23 cellular contexts compared by ENCODE assay signal in the genomic region with DNA sequence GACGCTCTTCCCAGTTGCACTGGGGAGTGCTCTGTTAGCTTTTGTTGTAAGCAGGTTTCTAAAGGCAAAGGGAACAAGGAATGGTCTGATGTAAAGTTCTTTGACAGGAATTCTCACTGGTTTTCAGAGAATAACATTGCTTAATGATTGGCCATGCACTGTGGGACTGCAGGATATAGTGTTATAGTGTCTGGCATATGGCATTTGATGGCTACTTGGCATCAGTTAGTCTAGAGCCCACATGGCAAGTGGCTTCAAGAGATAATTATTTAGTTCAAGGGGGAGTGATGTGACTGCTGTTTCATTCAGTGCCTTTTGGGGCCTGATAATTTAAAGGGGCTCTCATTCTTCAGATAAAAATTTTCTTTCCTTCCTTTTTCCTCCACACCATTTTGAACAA.
"Had no signal": no experiment of that assay in that cellular context is flagged by ENCODE, and none has a peak within 500 bp of the region (broad histone marks: within the 10 kb centered on the region; RNA-seq: fewer than 3 reads in every experiment).

No MANE protein-coding gene starts in this region.

- DNase-seq: activated CD4-positive, alpha-beta T cell treated with anti-CD3 and anti-CD28 coated beads, Interleukin-2, amount 10 ng/mL, durations not matched to agents 7 days and 5 days; activated CD4-positive, CD25-positive, alpha-beta regulatory T cell treated with anti-CD3 and anti-CD28 coated beads, Interleukin-2, amount 50 U/mL, for 72 hours; activated CD8-positive, alpha-beta T cell treated with anti-CD3 and anti-CD28 coated beads, Interleukin-2, amount 10 ng/mL, durations not matched to agents 7 days and 5 days; activated gamma-delta T cell; activated naive CD4-positive, alpha-beta T cell treated with anti-CD3 and anti-CD28 coated beads, Interleukin-2, amount 50 U/mL, for 16 hours; activated naive CD8-positive, alpha-beta T cell treated with anti-CD3 and anti-CD28 coated beads, Interleukin-2, amount 50 U/mL, for 24 hours; kidney; lower lobe of right lung; mesendoderm; mucosa of descending colon; naive thymus-derived CD4-positive, alpha-beta T cell; posterior cingulate gyrus; sigmoid colon; stimulated activated CD4-positive, alpha-beta T cell treated with anti-CD3 and anti-CD28 coated beads, Interleukin-2, amount 100 ng/mL, for 48 hours; stimulated activated CD8-positive, alpha-beta memory T cell treated with anti-CD3 and anti-CD28 coated beads, Interleukin-4, amount 100 ng/mL, for 48 hours; stimulated activated naive B cell treated with anti-CD40 and anti-IgM and Interleukin-4, amounts not matched to agents 10 μg/mL and 1 μg/mL and 100 μg/mL, for 72 hours; T1000; transverse colon; uterus; WERI-Rb-1 had no signal

- H3K36me3 ChIP-seq: lower lobe of right lung, neural progenitor cell, sigmoid colon, transverse colon, uterus, WERI-Rb-1 had no signal

- H3K4me1 Mint-ChIP-seq: activated CD4-positive, alpha-beta T cell treated with anti-CD3 and anti-CD28 coated beads, Interleukin-2, amount 10 ng/mL, durations not matched to agents 7 days and 5 days; activated naive CD8-positive, alpha-beta T cell treated with anti-CD3 and anti-CD28 coated beads, Interleukin-2, amount 50 U/mL, for 24 hours; neural progenitor cell; stimulated activated naive B cell treated with anti-CD40 and anti-IgM and Interleukin-4, amounts not matched to agents 10 μg/mL and 1 μg/mL and 100 μg/mL, for 72 hours had no signal

- H3K4me3 ChIP-seq: lower lobe of right lung, mucosa of descending colon, neural progenitor cell, sigmoid colon, transverse colon, uterus had no signal

- H3K27ac ChIP-seq: epithelial cell of prostate, lower lobe of right lung, neural progenitor cell, sigmoid colon, transverse colon, uterus, WERI-Rb-1 had no signal

- H3K27me3 ChIP-seq: neural progenitor cell, sigmoid colon, transverse colon, uterus had no signal

- H3K4me3 Mint-ChIP-seq: activated CD4-positive, alpha-beta T cell treated with anti-CD3 and anti-CD28 coated beads, Interleukin-2, amount 10 ng/mL, durations not matched to agents 7 days and 5 days; activated CD8-positive, alpha-beta T cell treated with anti-CD3 and anti-CD28 coated beads, Interleukin-2, amount 10 ng/mL, durations not matched to agents 7 days and 5 days; activated naive CD8-positive, alpha-beta T cell treated with anti-CD3 and anti-CD28 coated beads, Interleukin-2, amount 50 U/mL, for 24 hours; activated T-helper 1 cell treated with anti-CD3 and anti-CD28 coated beads, Interleukin-12 subunit alpha, Interleukin-12 subunit beta, Interleukin-2, Interleukin-4 antibody, amounts not matched to agents 30 ng/mL and 10 ng/mL and 1 ng/mL, durations not matched to agents 14 hours and 24 hours and 36 hours; naive thymus-derived CD4-positive, alpha-beta T cell; neural progenitor cell; stimulated activated naive B cell treated with anti-CD40 and anti-IgM and Interleukin-4, amounts not matched to agents 10 μg/mL and 1 μg/mL and 100 μg/mL, for 72 hours had no signal

- H3K27ac Mint-ChIP-seq: activated CD4-positive, alpha-beta T cell treated with anti-CD3 and anti-CD28 coated beads, Interleukin-2, amount 10 ng/mL, durations not matched to agents 7 days and 5 days; activated CD8-positive, alpha-beta T cell treated with anti-CD3 and anti-CD28 coated beads, Interleukin-2, amount 10 ng/mL, durations not matched to agents 7 days and 5 days; activated naive CD8-positive, alpha-beta T cell treated with anti-CD3 and anti-CD28 coated beads, Interleukin-2, amount 50 U/mL, for 24 hours; activated T-helper 1 cell treated with anti-CD3 and anti-CD28 coated beads, Interleukin-12 subunit alpha, Interleukin-12 subunit beta, Interleukin-2, Interleukin-4 antibody, amounts not matched to agents 30 ng/mL and 10 ng/mL and 1 ng/mL, durations not matched to agents 14 hours and 24 hours and 36 hours; naive thymus-derived CD4-positive, alpha-beta T cell; neural progenitor cell; stimulated activated naive B cell treated with anti-CD40 and anti-IgM and Interleukin-4, amounts not matched to agents 10 μg/mL and 1 μg/mL and 100 μg/mL, for 72 hours had no signal

- H3K4me1 ChIP-seq: lower lobe of right lung, neural progenitor cell, sigmoid colon, transverse colon, uterus had no signal

- ATAC-seq: activated CD8-positive, alpha-beta T cell treated with anti-CD3 and anti-CD28 coated beads, Interleukin-2, amount 10 ng/mL, durations not matched to agents 7 days and 5 days; activated naive CD8-positive, alpha-beta T cell treated with anti-CD3 and anti-CD28 coated beads, Interleukin-2, amount 50 U/mL, for 24 hours; mucosa of descending colon; naive thymus-derived CD4-positive, alpha-beta T cell; stimulated activated naive B cell treated with anti-CD40 and anti-IgM and Interleukin-4, amounts not matched to agents 10 μg/mL and 1 μg/mL and 100 μg/mL, for 72 hours had no signal

- H3K9me3 ChIP-seq: lower lobe of right lung, mucosa of descending colon, sigmoid colon, transverse colon, uterus had no signal

- H3K27me3 Mint-ChIP-seq: activated naive CD8-positive, alpha-beta T cell treated with anti-CD3 and anti-CD28 coated beads, Interleukin-2, amount 50 U/mL, for 24 hours had no signal
